ENCODE assay signal across 1 cellular context in the genomic region with DNA sequence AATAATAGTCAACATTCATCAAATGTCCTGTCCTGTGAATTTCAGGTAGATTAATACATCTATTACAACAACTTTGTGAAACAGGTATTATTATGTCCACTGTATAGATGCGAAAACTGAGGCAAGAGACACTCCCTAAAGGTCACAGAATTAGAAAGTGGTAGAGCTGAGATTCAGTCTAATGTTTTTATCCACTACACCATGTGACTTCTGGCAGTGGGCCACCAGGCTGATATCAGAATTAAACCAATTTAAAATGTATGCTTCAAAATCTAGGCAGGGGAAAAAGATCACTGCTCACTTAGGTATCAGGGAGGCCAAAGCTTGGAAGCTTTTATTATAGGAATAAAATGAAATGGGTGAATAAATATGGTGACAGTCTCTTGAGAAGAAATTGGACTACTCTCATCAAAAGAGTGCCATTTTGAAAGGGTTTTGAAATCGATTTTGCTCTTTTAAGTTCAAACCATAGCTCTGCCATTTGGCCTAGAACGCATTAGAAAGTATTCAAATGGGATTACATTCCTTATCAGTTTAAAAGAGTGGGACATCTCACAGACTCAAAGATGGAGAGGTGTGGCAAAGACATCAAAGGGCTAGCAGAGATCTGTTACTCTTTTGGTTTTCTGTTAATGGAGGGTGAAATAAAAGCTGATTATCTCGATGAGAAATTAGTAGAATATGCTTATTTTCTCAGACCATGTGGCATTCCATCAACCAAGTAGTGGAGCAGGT.
TF ChIP-seq lines count a peak whose summit lies in the region.

No MANE protein-coding gene starts in this region.

TF ChIP-seq in GM23338, 12 proteins besides CTCF, POLR2A, EP300 and RAD21:
- TF ChIP-seq, protein P1, sequence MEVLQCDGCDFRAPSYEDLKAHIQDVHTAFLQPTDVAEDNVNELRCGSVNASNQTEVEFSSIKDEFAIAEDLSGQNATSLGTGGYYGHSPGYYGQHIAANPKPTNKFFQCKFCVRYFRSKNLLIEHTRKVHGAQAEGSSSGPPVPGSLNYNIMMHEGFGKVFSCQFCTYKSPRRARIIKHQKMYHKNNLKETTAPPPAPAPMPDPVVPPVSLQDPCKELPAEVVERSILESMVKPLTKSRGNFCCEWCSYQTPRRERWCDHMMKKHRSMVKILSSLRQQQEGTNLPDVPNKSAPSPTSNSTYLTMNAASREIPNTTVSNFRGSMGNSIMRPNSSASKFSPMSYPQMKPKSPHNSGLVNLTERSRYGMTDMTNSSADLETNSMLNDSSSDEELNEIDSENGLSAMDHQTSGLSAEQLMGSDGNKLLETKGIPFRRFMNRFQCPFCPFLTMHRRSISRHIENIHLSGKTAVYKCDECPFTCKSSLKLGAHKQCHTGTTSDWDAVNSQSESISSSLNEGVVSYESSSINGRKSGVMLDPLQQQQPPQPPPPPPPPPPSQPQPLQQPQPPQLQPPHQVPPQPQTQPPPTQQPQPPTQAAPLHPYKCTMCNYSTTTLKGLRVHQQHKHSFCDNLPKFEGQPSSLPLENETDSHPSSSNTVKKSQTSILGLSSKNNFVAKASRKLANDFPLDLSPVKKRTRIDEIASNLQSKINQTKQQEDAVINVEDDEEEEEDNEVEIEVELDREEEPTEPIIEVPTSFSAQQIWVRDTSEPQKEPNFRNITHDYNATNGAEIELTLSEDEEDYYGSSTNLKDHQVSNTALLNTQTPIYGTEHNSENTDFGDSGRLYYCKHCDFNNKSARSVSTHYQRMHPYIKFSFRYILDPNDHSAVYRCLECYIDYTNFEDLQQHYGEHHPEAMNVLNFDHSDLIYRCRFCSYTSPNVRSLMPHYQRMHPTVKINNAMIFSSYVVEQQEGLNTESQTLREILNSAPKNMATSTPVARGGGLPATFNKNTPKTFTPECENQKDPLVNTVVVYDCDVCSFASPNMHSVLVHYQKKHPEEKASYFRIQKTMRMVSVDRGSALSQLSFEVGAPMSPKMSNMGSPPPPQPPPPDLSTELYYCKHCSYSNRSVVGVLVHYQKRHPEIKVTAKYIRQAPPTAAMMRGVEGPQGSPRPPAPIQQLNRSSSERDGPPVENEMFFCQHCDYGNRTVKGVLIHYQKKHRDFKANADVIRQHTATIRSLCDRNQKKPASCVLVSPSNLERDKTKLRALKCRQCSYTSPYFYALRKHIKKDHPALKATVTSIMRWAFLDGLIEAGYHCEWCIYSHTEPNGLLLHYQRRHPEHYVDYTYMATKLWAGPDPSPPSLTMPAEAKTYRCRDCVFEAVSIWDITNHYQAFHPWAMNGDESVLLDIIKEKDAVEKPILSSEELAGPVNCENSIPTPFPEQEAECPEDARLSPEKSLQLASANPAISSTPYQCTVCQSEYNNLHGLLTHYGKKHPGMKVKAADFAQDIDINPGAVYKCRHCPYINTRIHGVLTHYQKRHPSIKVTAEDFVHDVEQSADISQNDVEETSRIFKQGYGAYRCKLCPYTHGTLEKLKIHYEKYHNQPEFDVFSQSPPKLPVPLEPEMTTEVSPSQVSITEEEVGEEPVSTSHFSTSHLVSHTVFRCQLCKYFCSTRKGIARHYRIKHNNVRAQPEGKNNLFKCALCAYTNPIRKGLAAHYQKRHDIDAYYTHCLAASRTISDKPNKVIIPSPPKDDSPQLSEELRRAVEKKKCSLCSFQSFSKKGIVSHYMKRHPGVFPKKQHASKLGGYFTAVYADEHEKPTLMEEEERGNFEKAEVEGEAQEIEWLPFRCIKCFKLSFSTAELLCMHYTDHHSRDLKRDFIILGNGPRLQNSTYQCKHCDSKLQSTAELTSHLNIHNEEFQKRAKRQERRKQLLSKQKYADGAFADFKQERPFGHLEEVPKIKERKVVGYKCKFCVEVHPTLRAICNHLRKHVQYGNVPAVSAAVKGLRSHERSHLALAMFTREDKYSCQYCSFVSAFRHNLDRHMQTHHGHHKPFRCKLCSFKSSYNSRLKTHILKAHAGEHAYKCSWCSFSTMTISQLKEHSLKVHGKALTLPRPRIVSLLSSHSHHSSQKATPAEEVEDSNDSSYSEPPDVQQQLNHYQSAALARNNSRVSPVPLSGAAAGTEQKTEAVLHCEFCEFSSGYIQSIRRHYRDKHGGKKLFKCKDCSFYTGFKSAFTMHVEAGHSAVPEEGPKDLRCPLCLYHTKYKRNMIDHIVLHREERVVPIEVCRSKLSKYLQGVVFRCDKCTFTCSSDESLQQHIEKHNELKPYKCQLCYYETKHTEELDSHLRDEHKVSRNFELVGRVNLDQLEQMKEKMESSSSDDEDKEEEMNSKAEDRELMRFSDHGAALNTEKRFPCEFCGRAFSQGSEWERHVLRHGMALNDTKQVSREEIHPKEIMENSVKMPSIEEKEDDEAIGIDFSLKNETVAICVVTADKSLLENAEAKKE (CRISPR knock-in tag; IDR thresholded peaks at IDR 0.05) = no peak
- TF ChIP-seq EZH2phosphoT487 (IDR thresholded peaks at IDR 0.05; ENCODE audit: unreplicated experiment) (no peak), POLR2AphosphoS5 (IDR thresholded peaks at IDR 0.05; ENCODE audit: low read depth) (no peak), ZNF331 (CRISPR knock-in tag; IDR thresholded peaks at IDR 0.05; ENCODE audit: low read depth) (no peak), NANOG (IDR thresholded peaks at IDR 0.05; ENCODE audit: borderline replicate concordance) (no peak), JUNB (IDR thresholded peaks at IDR 0.05; ENCODE audit: unreplicated experiment) (no peak), EZH2 (IDR thresholded peaks at IDR 0.05; ENCODE audit: low read depth, unreplicated experiment) (no peak), STAT1 (IDR thresholded peaks at IDR 0.05; ENCODE audit: unreplicated experiment) (no peak), CREB1 (CRISPR knock-in tag; IDR thresholded peaks at IDR 0.05; ENCODE audit: low read depth) (no peak), ZNF114 (CRISPR knock-in tag; IDR thresholded peaks at IDR 0.05) (no peak)
- TF ChIP-seq, protein P2, sequence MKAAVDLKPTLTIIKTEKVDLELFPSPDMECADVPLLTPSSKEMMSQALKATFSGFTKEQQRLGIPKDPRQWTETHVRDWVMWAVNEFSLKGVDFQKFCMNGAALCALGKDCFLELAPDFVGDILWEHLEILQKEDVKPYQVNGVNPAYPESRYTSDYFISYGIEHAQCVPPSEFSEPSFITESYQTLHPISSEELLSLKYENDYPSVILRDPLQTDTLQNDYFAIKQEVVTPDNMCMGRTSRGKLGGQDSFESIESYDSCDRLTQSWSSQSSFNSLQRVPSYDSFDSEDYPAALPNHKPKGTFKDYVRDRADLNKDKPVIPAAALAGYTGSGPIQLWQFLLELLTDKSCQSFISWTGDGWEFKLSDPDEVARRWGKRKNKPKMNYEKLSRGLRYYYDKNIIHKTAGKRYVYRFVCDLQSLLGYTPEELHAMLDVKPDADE (IDR thresholded peaks at IDR 0.05) = no peak
- TF ChIP-seq, protein P3, sequence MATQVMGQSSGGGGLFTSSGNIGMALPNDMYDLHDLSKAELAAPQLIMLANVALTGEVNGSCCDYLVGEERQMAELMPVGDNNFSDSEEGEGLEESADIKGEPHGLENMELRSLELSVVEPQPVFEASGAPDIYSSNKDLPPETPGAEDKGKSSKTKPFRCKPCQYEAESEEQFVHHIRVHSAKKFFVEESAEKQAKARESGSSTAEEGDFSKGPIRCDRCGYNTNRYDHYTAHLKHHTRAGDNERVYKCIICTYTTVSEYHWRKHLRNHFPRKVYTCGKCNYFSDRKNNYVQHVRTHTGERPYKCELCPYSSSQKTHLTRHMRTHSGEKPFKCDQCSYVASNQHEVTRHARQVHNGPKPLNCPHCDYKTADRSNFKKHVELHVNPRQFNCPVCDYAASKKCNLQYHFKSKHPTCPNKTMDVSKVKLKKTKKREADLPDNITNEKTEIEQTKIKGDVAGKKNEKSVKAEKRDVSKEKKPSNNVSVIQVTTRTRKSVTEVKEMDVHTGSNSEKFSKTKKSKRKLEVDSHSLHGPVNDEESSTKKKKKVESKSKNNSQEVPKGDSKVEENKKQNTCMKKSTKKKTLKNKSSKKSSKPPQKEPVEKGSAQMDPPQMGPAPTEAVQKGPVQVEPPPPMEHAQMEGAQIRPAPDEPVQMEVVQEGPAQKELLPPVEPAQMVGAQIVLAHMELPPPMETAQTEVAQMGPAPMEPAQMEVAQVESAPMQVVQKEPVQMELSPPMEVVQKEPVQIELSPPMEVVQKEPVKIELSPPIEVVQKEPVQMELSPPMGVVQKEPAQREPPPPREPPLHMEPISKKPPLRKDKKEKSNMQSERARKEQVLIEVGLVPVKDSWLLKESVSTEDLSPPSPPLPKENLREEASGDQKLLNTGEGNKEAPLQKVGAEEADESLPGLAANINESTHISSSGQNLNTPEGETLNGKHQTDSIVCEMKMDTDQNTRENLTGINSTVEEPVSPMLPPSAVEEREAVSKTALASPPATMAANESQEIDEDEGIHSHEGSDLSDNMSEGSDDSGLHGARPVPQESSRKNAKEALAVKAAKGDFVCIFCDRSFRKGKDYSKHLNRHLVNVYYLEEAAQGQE (IDR thresholded peaks at IDR 0.05; ENCODE audit: unreplicated experiment) = no peak
